ENCODE assay signal across 26 cellular contexts in the genomic region with DNA sequence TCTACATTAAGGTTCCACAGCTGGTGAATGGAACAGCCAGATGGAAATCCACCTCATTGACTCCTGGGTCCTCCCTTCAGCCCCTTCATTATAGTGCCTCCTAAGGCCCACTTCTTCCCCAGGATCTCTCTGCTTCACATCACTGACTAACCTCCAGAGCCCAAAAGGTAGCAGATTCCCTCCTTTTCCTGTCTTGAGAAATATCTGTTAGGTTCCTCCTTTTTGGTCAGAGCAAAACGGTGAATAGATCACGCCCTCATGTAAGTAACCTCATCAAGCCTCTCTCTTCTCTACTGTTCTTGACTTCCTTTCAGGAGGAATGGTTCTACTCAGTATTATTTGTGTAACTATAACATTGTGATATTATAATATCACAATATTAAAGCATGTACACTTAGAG.
"Had no signal": no experiment of that assay in that cellular context is flagged by ENCODE, and none has a peak within 500 bp of the region (broad histone marks: within the 10 kb centered on the region; RNA-seq: fewer than 3 reads in every experiment).

No MANE protein-coding gene starts in this region.

- H3K27me3 ChIP-seq: brain microvascular endothelial cell had no signal

- H3K4me3 ChIP-seq: K562 had no signal

- DNase-seq: activated CD4-positive, alpha-beta memory T cell treated with anti-CD3 and anti-CD28 coated beads for 36 hours; activated CD4-positive, alpha-beta T cell treated with anti-CD3 and anti-CD28 coated beads for 36 hours; activated CD4-positive, alpha-beta T cell treated with anti-CD3 and anti-CD28 coated beads, Interleukin-2, amount 50 U/mL, for 1 hour; activated CD8-positive, alpha-beta memory T cell treated with anti-CD3 and anti-CD28 coated beads, Interleukin-2, amount 50 U/mL, for 4 hours; activated effector memory CD4-positive, alpha-beta T cell treated with Interleukin-2 at 50 U/mL for 16 hours; activated naive CD4-positive, alpha-beta T cell treated with anti-CD3 and anti-CD28 coated beads, Interleukin-2, amount 10 ng/mL, durations not matched to agents 7 days and 5 days; activated naive CD8-positive, alpha-beta T cell treated with anti-CD3 and anti-CD28 coated beads, Interleukin-2, amount 50 U/mL, for 24 hours; activated T-cell treated with anti-CD3 and anti-CD28 coated beads for 4 hours; activated T-cell treated with anti-CD3 and anti-CD28 coated beads, Interleukin-2, amount 50 U/mL, for 4 hours; aorta; brain microvascular endothelial cell; central memory CD4-positive, alpha-beta T cell; Karpas-422; NCI-H1048; NCI-H1105 treated with DMSO at 0.1 percent for 48 hours; NCI-H1436; NCI-H1694; NCI-H1930; NCI-H2081 treated with DMSO at 0.1 percent for 48 hours; NCI-H510A; NCI-H526; NCI-H748 treated with DMSO at 0.1 percent for 48 hours; PC-3; SIG-M5 had no signal

- H3K27ac ChIP-seq: brain microvascular endothelial cell, RWPE1 had no signal
